In the genomic region with DNA sequence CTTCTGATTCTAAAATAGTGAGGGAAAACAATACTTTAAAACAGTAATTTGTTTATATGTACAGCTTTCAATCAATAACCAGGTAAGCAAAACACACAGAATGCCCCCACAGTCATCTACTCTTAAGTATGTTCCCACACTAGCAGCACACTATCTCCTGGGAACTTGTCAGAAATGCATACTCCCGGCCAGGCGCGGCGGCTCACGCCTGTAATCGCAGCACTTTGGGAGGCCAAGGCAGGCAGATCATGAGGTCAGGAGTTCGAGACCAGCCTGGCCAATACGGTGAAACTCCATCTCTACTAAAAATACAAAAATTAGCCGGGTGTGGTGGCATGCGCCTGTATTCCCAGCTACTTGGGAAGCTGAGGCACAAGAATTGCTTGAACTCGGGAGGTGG, we compare ENCODE assay signal across 1 cellular context.
A peak's percentile ranks its signal among the peaks of the same experiment; 100 is the strongest.
TF ChIP-seq lines count a peak whose summit lies in the region.
"Not testable (repeated sequence)": the region's sequence is repeated elsewhere in the genome, so short reads cannot be mapped to it uniquely, and the experiment has no call there.

No MANE protein-coding gene starts in this region.

- not testable (repeated sequence) for TF ChIP-seq CTCF in VCaP (conservative IDR thresholded peaks at IDR 0.05)

- H3K27ac ChIP-seq in VCaP: peak overlapping the region; percentile 49
